11 cellular contexts compared by ENCODE assay signal in the genomic region with DNA sequence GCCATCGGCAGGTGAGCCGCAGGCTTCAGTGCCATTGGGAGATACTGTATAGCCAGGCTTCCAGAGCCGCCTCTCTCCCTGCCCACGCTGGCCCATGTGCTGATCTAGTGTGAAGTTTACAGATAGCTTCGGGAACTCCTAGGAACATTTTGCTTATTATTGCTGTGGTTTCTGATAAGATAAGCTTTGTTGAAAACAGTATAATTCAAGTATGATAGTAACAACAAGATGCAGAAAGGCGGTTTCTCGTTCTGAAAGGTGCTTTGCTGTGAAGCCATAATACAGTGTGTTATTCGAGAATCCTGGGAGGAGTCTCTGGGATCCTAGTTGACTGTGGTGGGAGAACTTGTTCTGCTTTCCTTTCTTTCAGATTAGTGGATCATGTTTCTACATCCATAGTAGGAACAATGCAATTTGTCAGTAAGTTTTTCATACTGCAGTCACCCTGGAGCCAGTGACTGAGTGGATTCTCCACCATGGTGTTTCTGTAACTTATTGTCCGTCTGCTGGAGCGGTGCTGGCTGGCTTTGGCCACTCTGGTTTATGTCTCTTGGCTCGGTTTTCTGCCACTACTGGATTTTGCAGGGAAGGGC. TPM values are rescaled to one million over a fixed set of nuclear protein-coding genes. Genes with fewer than 3 reads are reported as not detected.
DNase-seq lines count a peak whose midpoint lies in the region; ATAC-seq and TF ChIP-seq lines count a peak whose summit lies in the region.
"Had no signal": no experiment of that assay in that cellular context is flagged by ENCODE, and none has a peak within 500 bp of the region (broad histone marks: within the 10 kb centered on the region; RNA-seq: fewer than 3 reads in every experiment).

No MANE protein-coding gene starts in this region.

- H3K4me1 ChIP-seq in lower lobe of right lung (peaks cover 17% of the 10 kb centered on the region), thymus (ENCODE audit: control insufficient read depth, insufficient read depth, low read length) (no peaks in the 10 kb centered on the region)

- no peaks in the 10 kb centered on the region for H3K9me3 ChIP-seq in lower lobe of right lung
- no peaks in the 10 kb centered on the region for H3K9me3 ChIP-seq in thymus (ENCODE audit: control insufficient read depth)
- H3K9me3 ChIP-seq: thyroid gland had no signal

- 92% methylated on average over 11 of the region's 11 CpGs for WGBS in thymus

- H3K36me3 ChIP-seq in lower lobe of right lung (peaks cover 12% of the 10 kb centered on the region), thymus (ENCODE audit: control insufficient read depth, insufficient read depth) (peaks cover 12% of the 10 kb centered on the region)
- H3K36me3 ChIP-seq: thyroid gland had no signal

- H3K4me3 ChIP-seq in lower lobe of right lung = no peak overlapping the region
- H3K4me3 ChIP-seq in thymus (ENCODE audit: low read length) = no peak overlapping the region
- H3K4me3 ChIP-seq: thyroid gland had no signal

- ATAC-seq in lower lobe of right lung = peak in 1 of 2 donors; percentile 45
- no peak for ATAC-seq in GM19395 (IDR thresholded peaks at IDR 0.05; ENCODE audit: unreplicated experiment)
- ATAC-seq in GM18861 (IDR thresholded peaks at IDR 0.05; ENCODE audit: unreplicated experiment) = no peak

- DNase-seq in NCI-H1092 treated with DMSO at 0.1 percent for 48 hours (lab: John Stamatoyannopoulos, UW) (peak; percentile 26), NCI-H1092 (lab: John Stamatoyannopoulos, UW) (no peak), dermis blood vessel endothelial cell (peak; percentile 44), lower lobe of right lung (no peak), RKO (ENCODE audit: low spot score) (no peak)
- DNase-seq: NCI-H524 treated with DMSO at 0.1 percent for 48 hours, occipital lobe had no signal

- peak overlapping the region; percentile 81 for H3K27ac ChIP-seq in lower lobe of right lung
- peak overlapping the region; percentile 31 for H3K27ac ChIP-seq in thymus (ENCODE audit: low read depth)

- H3K27me3 ChIP-seq in lower lobe of right lung (ENCODE audit: low read depth) (no peaks in the 10 kb centered on the region), thymus (ENCODE audit: control insufficient read depth, insufficient read depth) (no peaks in the 10 kb centered on the region)
- H3K27me3 ChIP-seq: thyroid gland had no signal

- intact Hi-C loops in lower lobe of right lung (cut with DNase I) = no loop called here

- no peak for TF ChIP-seq CTCF in lower lobe of right lung (IDR thresholded peaks at IDR 0.05)

RNA-seq across cellular contexts. Expression of gene RAB11FIP3, which starts 31.5 kb away (rescaled TPM):
- total RNA-seq in dermis blood vessel endothelial cell (34.9 and 46.8 TPM in 2 replicates), lower lobe of right lung (32.2 TPM)
- 26.7 TPM for polyA plus RNA-seq in thymus

RNA-seq across cellular contexts. Expression of gene DECR2, which starts 55.3 kb away (rescaled TPM):
- total RNA-seq in dermis blood vessel endothelial cell (13.4 and 17.5 TPM in 2 replicates), lower lobe of right lung (10.1 TPM)
- polyA plus RNA-seq in thymus = 14.2 TPM

RNA-seq across cellular contexts. Expression of gene NME4, which starts 60.0 kb away (rescaled TPM):
- 42.2 and 55.7 TPM in 2 replicates for total RNA-seq in dermis blood vessel endothelial cell
- 42.3 TPM for total RNA-seq in lower lobe of right lung
- 34.4 TPM for polyA plus RNA-seq in thymus

Comparison
In these comparisons a context has a peak if more than half of its experiments do, and no peak if none do; other contexts are left out.
1. DNase-seq: peak in NCI-H1092 treated with DMSO at 0.1 percent for 48 hours (single experiment) and dermis blood vessel endothelial cell (single experiment); none in NCI-H1092 (single experiment), lower lobe of right lung (single experiment) and RKO (single experiment).